Comparison of ENCODE assay signal across 9 cellular contexts in genomic region chrX:46759645-46759974, GRCh38. TPM values are rescaled to one million over a fixed set of nuclear protein-coding genes. Genes with fewer than 3 reads are reported as not detected.
DNase-seq lines count a peak whose midpoint lies in the region; TF ChIP-seq lines count a peak whose summit lies in the region.
"Had no signal": no experiment of that assay in that cellular context is flagged by ENCODE, and none has a peak within 500 bp of the region (broad histone marks: within the 10 kb centered on the region; RNA-seq: fewer than 3 reads in every experiment).

No MANE protein-coding gene starts in this region.

- peaks cover 0 to 21% (median 9%) of the 10 kb centered on the region in 7 donors for H3K9me3 Mint-ChIP-seq in CD14-positive monocyte

- in situ Hi-C loops in astrocyte of the spinal cord (cut with HindIII; ENCODE audit: low sequenced_read_pairs) (no loop called here), transverse colon (cut with MboI; ENCODE audit: low pct_ligation_motif_present in 1 of 4, low pct_unique_long_range_greater_than_20kb in 1 of 4, low sequenced_read_pairs in 3 of 4) (no loop called here)

- H3K4me3 ChIP-seq in astrocyte of the spinal cord (ENCODE audit: low read depth, low read length), result peak overlapping the region; percentile 54
- H3K4me3 ChIP-seq in muscle layer of duodenum (ENCODE audit: low read depth in 1 of 2, low read length in 2 of 2), result peak overlapping the region; percentile 30 to 53
- H3K4me3 ChIP-seq in transverse colon, result peak overlapping the region in 2 of 4 donors; percentile 48 to 49

- no peaks in the 10 kb centered on the region for H3K9me3 ChIP-seq in muscle layer of duodenum (ENCODE audit: control insufficient read depth in 1 of 2, low read length in 2 of 2)
- H3K9me3 ChIP-seq in transverse colon, result no peaks in the 10 kb centered on the region
- H3K9me3 ChIP-seq: pancreas had no signal

- TF ChIP-seq POLR2A in transverse colon (IDR thresholded peaks at IDR 0.05), result no peak

- H3K27me3 ChIP-seq in muscle layer of duodenum (ENCODE audit: low read depth, low read length) (no peaks in the 10 kb centered on the region), transverse colon (no peaks in the 10 kb centered on the region)

- WGBS in transverse colon (ENCODE audit: low coverage in 1 of 2), 2 donors, result 62 to 67% methylated on average over 1 to 4 of the region's 4 CpGs

- no peak overlapping the region for H3K27ac ChIP-seq in muscle layer of duodenum (ENCODE audit: low read length)
- no peak overlapping the region for H3K27ac ChIP-seq in transverse colon

- no peak for TF ChIP-seq EP300 in transverse colon (IDR thresholded peaks at IDR 0.05; ENCODE audit: low read depth)

- intact Hi-C loops in CD14-positive monocyte (cut with micrococcal nuclease), result loop anchor here (2.0 kb wide), 2 partner anchors 33 to 37 kb away; no protein-coding TSS in a partner anchor
- intact Hi-C loops in transverse colon (cut with DNase I; ENCODE audit: low total_unique reads), result no loop called here

- TF ChIP-seq CTCF in CD14-positive monocyte (IDR thresholded peaks at IDR 0.05), result no peak
- TF ChIP-seq CTCF in astrocyte of the spinal cord (IDR thresholded peaks at IDR 0.05; ENCODE audit: low read depth, low read length), result no peak
- peak in 1 of 5 experiments; percentile 1 for TF ChIP-seq CTCF in transverse colon (IDR thresholded peaks at IDR 0.05)

- H3K36me3 Mint-ChIP-seq in CD14-positive monocyte, result no peaks in the 10 kb centered on the region

- H3K4me3 Mint-ChIP-seq in CD14-positive monocyte, result peak overlapping the region; percentile 78 to 80

- DNase-seq in CD14-positive monocyte (ENCODE audit: low spot score) (no peak), LHCN-M2 (ENCODE audit: low read depth) (peak; percentile 54), astrocyte of the spinal cord (ENCODE audit: low read depth, low spot score) (no peak), transverse colon (no peak), NCI-H2227 treated with DMSO at 0.1 percent for 48 hours (lab: John Stamatoyannopoulos, UW) (no peak), AG08395 (ENCODE audit: low spot score) (no peak)
- DNase-seq in stimulated activated CD4-positive, alpha-beta T cell treated with anti-CD3 and anti-CD28 coated beads, Interleukin-1b, Interleukin-23, amount 100 ng/mL, for 48 hours, result no peak

- H3K27ac Mint-ChIP-seq in CD14-positive monocyte, result peak overlapping the region in 4 of 7 donors; percentile 7 to 62 (median 40)

- H3K4me1 ChIP-seq in muscle layer of duodenum (ENCODE audit: control insufficient read depth in 1 of 2, insufficient read depth in 2 of 2, low read length in 2 of 2), result peaks cover 0 to 5% of the 10 kb centered on the region in 2 donors
- H3K4me1 ChIP-seq in transverse colon, result peaks cover 0 to 6% (median 4%) of the 10 kb centered on the region in 4 donors
- H3K4me1 ChIP-seq: pancreas had no signal

- no peaks in the 10 kb centered on the region for H3K36me3 ChIP-seq in muscle layer of duodenum (ENCODE audit: control insufficient read depth in 1 of 2, insufficient read depth in 2 of 2, low read length in 2 of 2)
- no peaks in the 10 kb centered on the region for H3K36me3 ChIP-seq in transverse colon
- H3K36me3 ChIP-seq: pancreas had no signal

- peaks cover 0 to 19% (median 5%) of the 10 kb centered on the region in 3 donors for H3K27me3 Mint-ChIP-seq in CD14-positive monocyte (ENCODE audit: low read depth in 3 of 3)

- H3K4me1 Mint-ChIP-seq in CD14-positive monocyte, result peaks cover 34% of the 10 kb centered on the region

RNA-seq across cellular contexts. Expression of gene SLC9A7, which starts 0.7 kb away (rescaled TPM):
- 1 to 10 TPM in 1 of 2 donors, under 1 TPM in 1; 0.73 to 1.0 TPM for polyA plus RNA-seq in CD14-positive monocyte
- 12.9 and 14.0 TPM in 2 replicates for total RNA-seq in LHCN-M2 (2014; rRNA removed)
- 2.8 TPM for polyA plus RNA-seq in LHCN-M2 (2012)
- total RNA-seq in transverse colon, result 10 to 100 TPM in 1 of 4 donors, 1 to 10 TPM in 2, under 1 TPM in 1; 0.82 to 29.2 (median 2.3) TPM
